13 cellular contexts compared by ENCODE assay signal in genomic region chr17:34499576-34499975, GRCh38.
DNase-seq lines count a peak whose midpoint lies in the region; ATAC-seq, FAIRE-seq and TF ChIP-seq lines count a peak whose summit lies in the region.
"Had no signal": no experiment of that assay in that cellular context is flagged by ENCODE, and none has a peak within 500 bp of the region (broad histone marks: within the 10 kb centered on the region; RNA-seq: fewer than 3 reads in every experiment).

No MANE protein-coding gene starts in this region.

- H3K4me1 Mint-ChIP-seq in Caco-2 (ENCODE audit: low read depth, unreplicated experiment) (no peaks in the 10 kb centered on the region), WTC11 (no peaks in the 10 kb centered on the region)
- H3K4me1 Mint-ChIP-seq: memory B cell had no signal

- intact Hi-C loops in Caco-2 (cut with micrococcal nuclease; ENCODE audit: unreplicated experiment) = no loop called here

- no peaks in the 10 kb centered on the region for H3K36me3 Mint-ChIP-seq in Caco-2 (ENCODE audit: insufficient read depth, unreplicated experiment)
- no peaks in the 10 kb centered on the region for H3K36me3 Mint-ChIP-seq in WTC11
- H3K36me3 Mint-ChIP-seq: memory B cell had no signal

- ATAC-seq in WTC11 (peak; percentile 97), GM19452 (IDR thresholded peaks at IDR 0.05; ENCODE audit: unreplicated experiment) (no peak), HG03354 (IDR thresholded peaks at IDR 0.05; ENCODE audit: poor library complexity, severe bottlenecking, unreplicated experiment) (no peak)

- H3K27me3 ChIP-seq in Caco-2 (replicated peaks; ENCODE audit: control insufficient read depth, insufficient read depth, low read length) = no peaks in the 10 kb centered on the region

- CTCF ChIA-PET in Caco-2 (lab: Charles Lee) (no interaction called here), WTC11 (lab: Charles Lee) (interaction anchor here (1.0 to 1.2 kb wide), 3 partner anchors 25 to 56 kb away, joined by 3 to 4 read pairs (median 3); no protein-coding TSS in a partner anchor)

- FAIRE-seq in D721Med (lab: Jason Lieb, UNC) = no peak

- H3K9me3 ChIP-seq in Caco-2 = no peaks in the 10 kb centered on the region

- no peak overlapping the region for H3K4me3 ChIP-seq in Caco-2 (ENCODE audit: low read depth, low read length)

- H3K9me3 Mint-ChIP-seq in Caco-2 (ENCODE audit: unreplicated experiment) (no peaks in the 10 kb centered on the region), WTC11 (no peaks in the 10 kb centered on the region)
- H3K9me3 Mint-ChIP-seq: memory B cell had no signal

- TF ChIP-seq CTCF in Caco-2 (IDR thresholded peaks at IDR 0.05; ENCODE audit: insufficient read depth in 1 of 2, low read depth in 1 of 2, low read length in 1 of 2, severe bottlenecking in 1 of 2, unreplicated experiment in 1 of 2) (no peak), WTC11 (IDR thresholded peaks at IDR 0.05) (no peak), D721Med (IDR thresholded peaks at IDR 0.05; ENCODE audit: insufficient read depth, missing control alignments) (no peak)

- POLR2A ChIA-PET in Caco-2 (lab: Charles Lee) = no interaction called here
- POLR2A ChIA-PET in WTC11 (lab: Charles Lee) = no interaction called here

- no TSS peak for BruUV-seq in Caco-2 (replicated peaks; lab: Mats Ljungman, UMichigan)

- H3K27ac Mint-ChIP-seq in Caco-2 (ENCODE audit: unreplicated experiment) = no peak overlapping the region
- H3K27ac Mint-ChIP-seq in WTC11 = no peak overlapping the region
- H3K27ac Mint-ChIP-seq: memory B cell had no signal

- H3K27me3 Mint-ChIP-seq in Caco-2 (ENCODE audit: insufficient read depth, unreplicated experiment) = peaks cover 7% of the 10 kb centered on the region
- peaks cover 21% of the 10 kb centered on the region for H3K27me3 Mint-ChIP-seq in WTC11 (ENCODE audit: low read depth)

- H3K36me3 ChIP-seq in Caco-2 (ENCODE audit: control insufficient read depth, insufficient read depth, low read length) = no peaks in the 10 kb centered on the region

- no peaks in the 10 kb centered on the region for H3K4me1 ChIP-seq in Caco-2

- DNase-seq in Caco-2 = peak; percentile 46 to 52
- DNase-seq in HPDE6-E6E7 (ENCODE audit: extremely low spot score) = peak; percentile 6
- DNase-seq in WTC11 (ENCODE audit: low spot score) = peak; percentile 44
- DNase-seq in iPS-NIHi7 (ENCODE audit: extremely low spot score) = peak; percentile 84
- DNase-seq in SK-N-DZ (ENCODE audit: low spot score) = no peak
- no peak for DNase-seq in D721Med (ENCODE audit: insufficient read length, low spot score)
- DNase-seq: activated CD4-positive, CD25-positive, alpha-beta regulatory T cell; GF-D8; stimulated activated CD4-positive, alpha-beta T cell treated with anti-CD3 and anti-CD28 coated beads, Interleukin-12 subunit alpha, Interleukin-12 subunit beta, amount 100 ng/mL, for 4 hours; substantia nigra had no signal

- no peak overlapping the region for H3K4me3 Mint-ChIP-seq in Caco-2 (ENCODE audit: unreplicated experiment)
- no peak overlapping the region for H3K4me3 Mint-ChIP-seq in WTC11
- H3K4me3 Mint-ChIP-seq: memory B cell had no signal

TF ChIP-seq in WTC11, 78 proteins besides CTCF, POLR2A, EP300 and RAD21:
- TF ChIP-seq TEAD4 (CRISPR knock-in tag; IDR thresholded peaks at IDR 0.05) = peak; percentile 55; the same call in 1 of the 2 replicates
- no peak for TF ChIP-seq ZNF232 (CRISPR knock-in tag; IDR thresholded peaks at IDR 0.05)

Comparison
In these comparisons a context has a peak if more than half of its experiments do, and no peak if none do; other contexts are left out.
1. DNase-seq: peak in Caco-2 (2 of 2), HPDE6-E6E7 (single experiment), WTC11 (single experiment) and iPS-NIHi7 (single experiment); none in SK-N-DZ (single experiment) and D721Med (single experiment).